In genomic region chr20:21315138-21315537, GRCh38 we compare ENCODE assay signal across 8 cellular contexts.
DNase-seq lines count a peak whose midpoint lies in the region; ATAC-seq and TF ChIP-seq lines count a peak whose summit lies in the region.

No MANE protein-coding gene starts in this region.

- CTCF ChIA-PET in HEK293T (lab: Yijun Ruan, JAX), result no interaction called here

- POLR2A ChIA-PET in HEK293T (lab: Yijun Ruan, JAX), result no interaction called here

- H3K4me3 ChIP-seq in astrocyte of the cerebellum (ENCODE audit: low read depth, low read length), result no peak overlapping the region

- in situ Hi-C loops in astrocyte of the cerebellum (cut with HindIII; ENCODE audit: low sequenced_read_pairs), result no loop called here

- no peak for DNase-seq in activated CD4-positive, CD25-positive, alpha-beta regulatory T cell (lab: John Stamatoyannopoulos, UW)
- DNase-seq in HPDE6-E6E7 (ENCODE audit: extremely low spot score) (peak; percentile 64), astrocyte of the cerebellum (ENCODE audit: low read depth) (peak; percentile 49), non-pigmented ciliary epithelial cell (ENCODE audit: low read depth) (peak; percentile 62), retina (no peak), NCI-H69 (lab: John Stamatoyannopoulos, UW) (no peak), HEK293T (ENCODE audit: extremely low spot score) (no peak)

- no peak for TF ChIP-seq CTCF in astrocyte of the cerebellum (IDR thresholded peaks at IDR 0.05; ENCODE audit: low read depth, low read length, missing control alignments)

- ATAC-seq in activated CD4-positive, CD25-positive, alpha-beta regulatory T cell treated with anti-CD3 and anti-CD28 coated beads, Interleukin-2, amount 50 U/mL, for 24 hours, result peak; percentile 65 to 74

TF ChIP-seq in HEK293T, 16 proteins besides CTCF, POLR2A, EP300 and RAD21:
- no peak for TF ChIP-seq FOXM1 (IDR thresholded peaks at IDR 0.05; ENCODE audit: borderline replicate concordance)
- no peak for TF ChIP-seq ZNF384 (IDR thresholded peaks at IDR 0.05)
- TF ChIP-seq CTBP1 (IDR thresholded peaks at IDR 0.05; ENCODE audit: borderline replicate concordance), result no peak
- TF ChIP-seq LEF1 (IDR thresholded peaks at IDR 0.05; ENCODE audit: borderline replicate concordance), result no peak
- TF ChIP-seq SUZ12 (IDR thresholded peaks at IDR 0.05), result no peak
- TF ChIP-seq, protein P1, sequence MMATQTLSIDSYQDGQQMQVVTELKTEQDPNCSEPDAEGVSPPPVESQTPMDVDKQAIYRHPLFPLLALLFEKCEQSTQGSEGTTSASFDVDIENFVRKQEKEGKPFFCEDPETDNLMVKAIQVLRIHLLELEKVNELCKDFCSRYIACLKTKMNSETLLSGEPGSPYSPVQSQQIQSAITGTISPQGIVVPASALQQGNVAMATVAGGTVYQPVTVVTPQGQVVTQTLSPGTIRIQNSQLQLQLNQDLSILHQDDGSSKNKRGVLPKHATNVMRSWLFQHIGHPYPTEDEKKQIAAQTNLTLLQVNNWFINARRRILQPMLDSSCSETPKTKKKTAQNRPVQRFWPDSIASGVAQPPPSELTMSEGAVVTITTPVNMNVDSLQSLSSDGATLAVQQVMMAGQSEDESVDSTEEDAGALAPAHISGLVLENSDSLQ (IDR thresholded peaks at IDR 0.05), result no peak
- no peak for TF ChIP-seq ARNT (IDR thresholded peaks at IDR 0.05)
- no peak for TF ChIP-seq FOXA1 (IDR thresholded peaks at IDR 0.05)
- no peak for TF ChIP-seq FOXK2 (IDR thresholded peaks at IDR 0.05)

Comparison
In these comparisons a context has a peak if more than half of its experiments do, and no peak if none do; other contexts are left out.
1. DNase-seq: peak in HPDE6-E6E7 (single experiment), astrocyte of the cerebellum (single experiment) and non-pigmented ciliary epithelial cell (single experiment); none in activated CD4-positive, CD25-positive, alpha-beta regulatory T cell (0 of 4), retina (single experiment), NCI-H69 (single experiment) and HEK293T (single experiment).